Comparison of ENCODE assay signal across 1 cellular context in genomic region chr15:70049701-70050445, GRCh38.
TF ChIP-seq lines count a peak whose summit lies in the region.

No MANE protein-coding gene starts in this region.

TF ChIP-seq in HEK293, 187 proteins besides CTCF, POLR2A, EP300 and RAD21 (continued from another document):
- TF ChIP-seq, protein P1, sequence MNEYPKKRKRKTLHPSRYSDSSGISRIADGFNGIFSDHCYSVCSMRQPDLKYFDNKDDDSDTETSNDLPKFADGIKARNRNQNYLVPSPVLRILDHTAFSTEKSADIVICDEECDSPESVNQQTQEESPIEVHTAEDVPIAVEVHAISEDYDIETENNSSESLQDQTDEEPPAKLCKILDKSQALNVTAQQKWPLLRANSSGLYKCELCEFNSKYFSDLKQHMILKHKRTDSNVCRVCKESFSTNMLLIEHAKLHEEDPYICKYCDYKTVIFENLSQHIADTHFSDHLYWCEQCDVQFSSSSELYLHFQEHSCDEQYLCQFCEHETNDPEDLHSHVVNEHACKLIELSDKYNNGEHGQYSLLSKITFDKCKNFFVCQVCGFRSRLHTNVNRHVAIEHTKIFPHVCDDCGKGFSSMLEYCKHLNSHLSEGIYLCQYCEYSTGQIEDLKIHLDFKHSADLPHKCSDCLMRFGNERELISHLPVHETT (tag by site-specific recombination; IDR thresholded peaks at IDR 0.05) = no peak
- TF ChIP-seq ZIC2 (tag by site-specific recombination; IDR thresholded peaks at IDR 0.05) = peak; percentile 58
